Comparison of ENCODE assay signal across 1 cellular context in the genomic region with DNA sequence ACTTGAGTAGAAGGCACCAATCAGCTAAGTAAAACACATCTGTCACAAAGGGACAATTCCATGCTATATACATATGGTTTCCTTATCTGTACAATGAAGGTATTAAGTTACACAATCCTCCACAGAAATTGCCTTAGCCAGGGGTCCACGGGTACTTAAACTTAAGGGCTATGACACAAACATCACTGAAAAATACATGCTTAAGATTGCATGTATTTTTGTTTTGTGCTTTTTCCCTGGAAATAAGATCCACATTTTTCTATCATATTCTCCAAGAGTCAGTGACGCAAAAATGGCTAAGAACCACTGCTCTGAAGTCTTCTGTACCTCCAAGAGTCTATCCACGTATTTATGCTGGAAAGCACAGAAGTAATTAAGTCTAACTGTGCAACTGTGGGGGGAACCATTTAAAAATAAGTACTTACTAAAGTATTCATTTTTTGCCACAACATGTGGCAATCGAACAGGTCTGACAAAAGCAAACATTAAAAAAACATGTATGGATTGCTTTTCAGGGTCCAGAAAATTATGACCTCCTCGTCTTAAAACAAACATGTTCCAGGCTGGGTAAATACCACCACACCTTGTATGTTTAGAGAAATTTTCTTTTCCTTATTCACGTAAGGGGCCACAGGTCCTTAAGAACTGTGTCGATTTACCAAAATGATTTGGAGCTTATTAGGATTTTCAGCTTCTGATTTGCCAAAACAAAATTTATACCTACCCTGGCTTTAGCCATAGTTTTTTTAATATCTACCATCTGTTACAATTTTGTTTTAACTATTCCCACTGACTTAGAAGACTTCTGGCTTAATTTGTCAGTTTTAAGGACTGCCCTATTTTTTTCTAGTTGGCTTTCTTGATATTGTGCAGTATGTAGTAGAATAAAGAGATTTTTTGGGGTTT.
TF ChIP-seq lines count a peak whose summit lies in the region.

No MANE protein-coding gene starts in this region.

TF ChIP-seq in A549, 52 proteins besides CTCF, POLR2A, EP300 and RAD21 (continued from another document):
- TF ChIP-seq HOXA7 (CRISPR knock-in tag; IDR thresholded peaks at IDR 0.05) (peak; percentile 47), ZNF302 (CRISPR knock-in tag; IDR thresholded peaks at IDR 0.05) (no peak), EHF (CRISPR knock-in tag; IDR thresholded peaks at IDR 0.05) (no peak), ZFP36 (IDR thresholded peaks at IDR 0.05; ENCODE audit: borderline replicate concordance, partially characterized antibody) (no peak), CHD4 (IDR thresholded peaks at IDR 0.05; ENCODE audit: borderline replicate concordance) (no peak), NFE2L2 (conservative IDR thresholded peaks at IDR 0.05; ENCODE audit: low read length) (no peak), CEBPB (IDR thresholded peaks at IDR 0.05) (peak in 1 of 2 experiments; percentile 52; a peak in 1 of 4 replicates), HDAC2 (IDR thresholded peaks at IDR 0.05) (no peak), RNF2 (IDR thresholded peaks at IDR 0.05; ENCODE audit: borderline replicate concordance, low read depth) (no peak), CHD2 (IDR thresholded peaks at IDR 0.05; ENCODE audit: low read length, partially characterized antibody) (no peak), MAZ (IDR thresholded peaks at IDR 0.05; ENCODE audit: borderline replicate concordance, low read depth, low read length) (no peak), TP53 (CRISPR knock-in tag; IDR thresholded peaks at IDR 0.05) (peak; percentile 80; the same call in 1 of the 2 replicates), FOXS1 (CRISPR knock-in tag; IDR thresholded peaks at IDR 0.05) (no peak), JUN (IDR thresholded peaks at IDR 0.05) (0 out of 5 replicates have a peak, but pooled peaks of 1 of the 2 experiments have one; percentile 41), SREBF2 (IDR thresholded peaks at IDR 0.05) (no peak), MAFK (IDR thresholded peaks at IDR 0.05; ENCODE audit: partially characterized antibody) (no peak), ZSCAN20 (CRISPR knock-in tag; IDR thresholded peaks at IDR 0.05) (no peak; the same call in 1 of the 2 replicates), RARB (CRISPR knock-in tag; IDR thresholded peaks at IDR 0.05) (peak; percentile 52; the same call in 1 of the 2 replicates), TFCP2L1 (CRISPR knock-in tag; IDR thresholded peaks at IDR 0.05) (peak; percentile 30; the same call in 1 of the 2 replicates), POLR2AphosphoS2 (conservative IDR thresholded peaks at IDR 0.05; ENCODE audit: low read length) (peak; percentile 59; the same call in 1 of the 2 replicates), JUNB (IDR thresholded peaks at IDR 0.05) (no peak), BHLHE40 (IDR thresholded peaks at IDR 0.05; ENCODE audit: low read depth, low read length) (no peak), HOXB5 (CRISPR knock-in tag; IDR thresholded peaks at IDR 0.05) (0 out of 2 replicates have a peak, but pooled peaks have one; percentile 41), GATA3 (IDR thresholded peaks at IDR 0.05; ENCODE audit: borderline replicate concordance) (no peak), CBX8 (IDR thresholded peaks at IDR 0.05) (no peak), KDM5A (IDR thresholded peaks at IDR 0.05) (no peak), NPAS2 (CRISPR knock-in tag; IDR thresholded peaks at IDR 0.05; ENCODE audit: borderline replicate concordance) (no peak), CBX2 (IDR thresholded peaks at IDR 0.05; ENCODE audit: borderline replicate concordance, low read depth) (no peak), PHF8 (IDR thresholded peaks at IDR 0.05; ENCODE audit: borderline replicate concordance, low read depth) (0 out of 2 replicates have a peak, but pooled peaks have one; percentile 13), KDM1A (IDR thresholded peaks at IDR 0.05; ENCODE audit: low read depth) (no peak), RFX5 (IDR thresholded peaks at IDR 0.05) (no peak)
- TF ChIP-seq, protein P1, sequence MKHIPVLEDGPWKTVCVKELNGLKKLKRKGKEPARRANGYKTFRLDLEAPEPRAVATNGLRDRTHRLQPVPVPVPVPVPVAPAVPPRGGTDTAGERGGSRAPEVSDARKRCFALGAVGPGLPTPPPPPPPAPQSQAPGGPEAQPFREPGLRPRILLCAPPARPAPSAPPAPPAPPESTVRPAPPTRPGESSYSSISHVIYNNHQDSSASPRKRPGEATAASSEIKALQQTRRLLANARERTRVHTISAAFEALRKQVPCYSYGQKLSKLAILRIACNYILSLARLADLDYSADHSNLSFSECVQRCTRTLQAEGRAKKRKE (CRISPR knock-in tag; IDR thresholded peaks at IDR 0.05; ENCODE audit: low read depth), result no peak
- TF ChIP-seq, protein P2, sequence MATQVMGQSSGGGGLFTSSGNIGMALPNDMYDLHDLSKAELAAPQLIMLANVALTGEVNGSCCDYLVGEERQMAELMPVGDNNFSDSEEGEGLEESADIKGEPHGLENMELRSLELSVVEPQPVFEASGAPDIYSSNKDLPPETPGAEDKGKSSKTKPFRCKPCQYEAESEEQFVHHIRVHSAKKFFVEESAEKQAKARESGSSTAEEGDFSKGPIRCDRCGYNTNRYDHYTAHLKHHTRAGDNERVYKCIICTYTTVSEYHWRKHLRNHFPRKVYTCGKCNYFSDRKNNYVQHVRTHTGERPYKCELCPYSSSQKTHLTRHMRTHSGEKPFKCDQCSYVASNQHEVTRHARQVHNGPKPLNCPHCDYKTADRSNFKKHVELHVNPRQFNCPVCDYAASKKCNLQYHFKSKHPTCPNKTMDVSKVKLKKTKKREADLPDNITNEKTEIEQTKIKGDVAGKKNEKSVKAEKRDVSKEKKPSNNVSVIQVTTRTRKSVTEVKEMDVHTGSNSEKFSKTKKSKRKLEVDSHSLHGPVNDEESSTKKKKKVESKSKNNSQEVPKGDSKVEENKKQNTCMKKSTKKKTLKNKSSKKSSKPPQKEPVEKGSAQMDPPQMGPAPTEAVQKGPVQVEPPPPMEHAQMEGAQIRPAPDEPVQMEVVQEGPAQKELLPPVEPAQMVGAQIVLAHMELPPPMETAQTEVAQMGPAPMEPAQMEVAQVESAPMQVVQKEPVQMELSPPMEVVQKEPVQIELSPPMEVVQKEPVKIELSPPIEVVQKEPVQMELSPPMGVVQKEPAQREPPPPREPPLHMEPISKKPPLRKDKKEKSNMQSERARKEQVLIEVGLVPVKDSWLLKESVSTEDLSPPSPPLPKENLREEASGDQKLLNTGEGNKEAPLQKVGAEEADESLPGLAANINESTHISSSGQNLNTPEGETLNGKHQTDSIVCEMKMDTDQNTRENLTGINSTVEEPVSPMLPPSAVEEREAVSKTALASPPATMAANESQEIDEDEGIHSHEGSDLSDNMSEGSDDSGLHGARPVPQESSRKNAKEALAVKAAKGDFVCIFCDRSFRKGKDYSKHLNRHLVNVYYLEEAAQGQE (IDR thresholded peaks at IDR 0.05), result 0 out of 2 replicates have a peak, but pooled peaks have one; percentile 19
- TF ChIP-seq, protein P3, sequence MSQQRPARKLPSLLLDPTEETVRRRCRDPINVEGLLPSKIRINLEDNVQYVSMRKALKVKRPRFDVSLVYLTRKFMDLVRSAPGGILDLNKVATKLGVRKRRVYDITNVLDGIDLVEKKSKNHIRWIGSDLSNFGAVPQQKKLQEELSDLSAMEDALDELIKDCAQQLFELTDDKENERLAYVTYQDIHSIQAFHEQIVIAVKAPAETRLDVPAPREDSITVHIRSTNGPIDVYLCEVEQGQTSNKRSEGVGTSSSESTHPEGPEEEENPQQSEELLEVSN (IDR thresholded peaks at IDR 0.05; ENCODE audit: borderline replicate concordance, low read depth), result no peak
- TF ChIP-seq, protein P4, sequence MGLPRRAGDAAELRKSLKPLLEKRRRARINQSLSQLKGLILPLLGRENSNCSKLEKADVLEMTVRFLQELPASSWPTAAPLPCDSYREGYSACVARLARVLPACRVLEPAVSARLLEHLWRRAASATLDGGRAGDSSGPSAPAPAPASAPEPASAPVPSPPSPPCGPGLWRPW (IDR thresholded peaks at IDR 0.05), result no peak
- TF ChIP-seq, protein P5, sequence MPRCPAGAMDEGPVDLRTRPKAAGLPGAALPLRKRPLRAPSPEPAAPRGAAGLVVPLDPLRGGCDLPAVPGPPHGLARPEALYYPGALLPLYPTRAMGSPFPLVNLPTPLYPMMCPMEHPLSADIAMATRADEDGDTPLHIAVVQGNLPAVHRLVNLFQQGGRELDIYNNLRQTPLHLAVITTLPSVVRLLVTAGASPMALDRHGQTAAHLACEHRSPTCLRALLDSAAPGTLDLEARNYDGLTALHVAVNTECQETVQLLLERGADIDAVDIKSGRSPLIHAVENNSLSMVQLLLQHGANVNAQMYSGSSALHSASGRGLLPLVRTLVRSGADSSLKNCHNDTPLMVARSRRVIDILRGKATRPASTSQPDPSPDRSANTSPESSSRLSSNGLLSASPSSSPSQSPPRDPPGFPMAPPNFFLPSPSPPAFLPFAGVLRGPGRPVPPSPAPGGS (IDR thresholded peaks at IDR 0.05), result no peak
- TF ChIP-seq, protein P6, sequence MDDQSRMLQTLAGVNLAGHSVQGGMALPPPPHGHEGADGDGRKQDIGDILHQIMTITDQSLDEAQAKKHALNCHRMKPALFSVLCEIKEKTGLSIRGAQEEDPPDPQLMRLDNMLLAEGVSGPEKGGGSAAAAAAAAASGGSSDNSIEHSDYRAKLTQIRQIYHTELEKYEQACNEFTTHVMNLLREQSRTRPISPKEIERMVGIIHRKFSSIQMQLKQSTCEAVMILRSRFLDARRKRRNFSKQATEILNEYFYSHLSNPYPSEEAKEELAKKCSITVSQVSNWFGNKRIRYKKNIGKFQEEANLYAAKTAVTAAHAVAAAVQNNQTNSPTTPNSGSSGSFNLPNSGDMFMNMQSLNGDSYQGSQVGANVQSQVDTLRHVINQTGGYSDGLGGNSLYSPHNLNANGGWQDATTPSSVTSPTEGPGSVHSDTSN (IDR thresholded peaks at IDR 0.05), result no peak
